1 cellular context compared by ENCODE assay signal in the genomic region with DNA sequence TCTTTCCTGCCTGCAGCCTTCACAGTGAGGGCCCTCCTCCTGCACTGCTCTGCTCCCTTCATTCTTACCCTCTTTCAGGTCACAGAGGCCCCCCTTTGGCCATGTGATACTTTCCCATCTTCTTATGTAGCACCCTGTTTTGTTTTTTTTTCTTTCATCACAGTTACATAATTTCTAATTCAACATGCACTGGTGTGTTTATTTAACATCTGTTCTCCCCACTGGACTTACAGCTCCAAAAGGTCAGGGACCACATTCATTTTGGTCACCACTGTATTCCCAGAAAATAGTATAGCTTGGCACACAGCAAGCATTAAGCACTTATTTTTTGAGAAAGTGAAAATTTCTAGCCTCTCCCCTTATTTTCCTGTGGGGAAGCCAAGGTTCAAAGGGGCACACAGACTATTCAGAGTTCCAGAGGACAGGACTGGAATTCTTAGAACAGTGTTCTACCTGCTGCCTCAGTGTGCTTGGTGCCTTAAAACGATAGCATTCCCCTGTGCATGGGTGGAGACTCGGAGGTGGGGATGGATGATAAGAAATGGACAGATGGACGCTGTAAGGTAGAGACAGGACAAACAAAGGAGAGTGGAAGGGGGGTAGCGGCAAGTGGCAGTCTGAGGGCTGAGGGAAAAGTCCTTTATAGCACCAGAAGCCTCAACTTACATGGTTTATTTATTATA.
TF ChIP-seq lines count a peak whose summit lies in the region.

No MANE protein-coding gene starts in this region.

TF ChIP-seq in GM12878, 131 proteins besides CTCF, POLR2A, EP300 and RAD21:
- TF ChIP-seq SMC3 (IDR thresholded peaks at IDR 0.05; ENCODE audit: borderline replicate concordance, low read length) (no peak), POLR2AphosphoS2 (IDR thresholded peaks at IDR 0.05; ENCODE audit: low read depth, low read length) (0 out of 2 replicates have a peak, but pooled peaks have one; percentile 22), CREM (IDR thresholded peaks at IDR 0.05; ENCODE audit: low read depth) (no peak)
- TF ChIP-seq, protein P1, sequence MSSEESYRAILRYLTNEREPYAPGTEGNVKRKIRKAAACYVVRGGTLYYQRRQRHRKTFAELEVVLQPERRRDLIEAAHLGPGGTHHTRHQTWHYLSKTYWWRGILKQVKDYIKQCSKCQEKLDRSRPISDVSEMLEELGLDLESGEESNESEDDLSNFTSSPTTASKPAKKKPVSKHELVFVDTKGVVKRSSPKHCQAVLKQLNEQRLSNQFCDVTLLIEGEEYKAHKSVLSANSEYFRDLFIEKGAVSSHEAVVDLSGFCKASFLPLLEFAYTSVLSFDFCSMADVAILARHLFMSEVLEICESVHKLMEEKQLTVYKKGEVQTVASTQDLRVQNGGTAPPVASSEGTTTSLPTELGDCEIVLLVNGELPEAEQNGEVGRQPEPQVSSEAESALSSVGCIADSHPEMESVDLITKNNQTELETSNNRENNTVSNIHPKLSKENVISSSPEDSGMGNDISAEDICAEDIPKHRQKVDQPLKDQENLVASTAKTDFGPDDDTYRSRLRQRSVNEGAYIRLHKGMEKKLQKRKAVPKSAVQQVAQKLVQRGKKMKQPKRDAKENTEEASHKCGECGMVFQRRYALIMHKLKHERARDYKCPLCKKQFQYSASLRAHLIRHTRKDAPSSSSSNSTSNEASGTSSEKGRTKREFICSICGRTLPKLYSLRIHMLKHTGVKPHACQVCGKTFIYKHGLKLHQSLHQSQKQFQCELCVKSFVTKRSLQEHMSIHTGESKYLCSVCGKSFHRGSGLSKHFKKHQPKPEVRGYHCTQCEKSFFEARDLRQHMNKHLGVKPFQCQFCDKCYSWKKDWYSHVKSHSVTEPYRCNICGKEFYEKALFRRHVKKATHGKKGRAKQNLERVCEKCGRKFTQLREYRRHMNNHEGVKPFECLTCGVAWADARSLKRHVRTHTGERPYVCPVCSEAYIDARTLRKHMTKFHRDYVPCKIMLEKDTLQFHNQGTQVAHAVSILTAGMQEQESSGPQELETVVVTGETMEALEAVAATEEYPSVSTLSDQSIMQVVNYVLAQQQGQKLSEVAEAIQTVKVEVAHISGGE (CRISPR knock-in tag; IDR thresholded peaks at IDR 0.05) = peak; percentile 16; the same call in 1 of the 2 replicates
TF ChIP-seq in GM12878: peak in this region for 2.
